Comparison of ENCODE assay signal across 1 cellular context in genomic region chr2:138275292-138275690, GRCh38.
TF ChIP-seq lines count a peak whose summit lies in the region.

No MANE protein-coding gene starts in this region.

TF ChIP-seq in HCT116, 20 proteins besides CTCF, POLR2A, EP300 and RAD21 (continued from another document):
- TF ChIP-seq REST (IDR thresholded peaks at IDR 0.05; ENCODE audit: low read depth) = no peak
- TF ChIP-seq EGR1 (IDR thresholded peaks at IDR 0.05; ENCODE audit: low read depth) = no peak
- TF ChIP-seq ZBTB33 (IDR thresholded peaks at IDR 0.05; ENCODE audit: extremely low read depth, insufficient replicate concordance, low read length) = no peak
- no peak for TF ChIP-seq CBX3 (IDR thresholded peaks at IDR 0.05; ENCODE audit: low read depth)
- no peak for TF ChIP-seq SP1 (IDR thresholded peaks at IDR 0.05; ENCODE audit: low read depth)
- no peak for TF ChIP-seq FOSL1 (IDR thresholded peaks at IDR 0.05; ENCODE audit: low read depth)
